19 cellular contexts compared by ENCODE assay signal in the genomic region with DNA sequence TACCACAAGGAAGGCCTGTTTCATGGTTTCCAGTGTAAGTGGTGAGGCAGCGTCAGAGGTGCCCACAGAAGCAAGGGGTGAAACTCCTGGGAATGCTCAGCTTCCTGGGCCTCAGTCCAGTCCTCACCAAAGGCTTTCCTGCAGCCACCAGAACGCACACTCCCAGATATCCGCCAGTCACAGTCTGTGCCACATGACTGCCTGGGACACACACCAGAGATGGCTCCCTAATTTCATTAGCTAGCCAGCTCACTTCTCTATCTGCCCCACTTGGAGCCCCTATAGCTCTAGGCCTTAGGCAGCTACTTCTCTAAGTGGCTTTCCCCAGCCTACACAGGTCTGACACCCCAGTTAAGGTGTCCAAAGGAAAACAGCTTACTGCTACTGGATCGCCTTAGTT.
A peak's percentile ranks its signal among the peaks of the same experiment; 100 is the strongest.
DNase-seq lines count a peak whose midpoint lies in the region; ATAC-seq and TF ChIP-seq lines count a peak whose summit lies in the region.
"Had no signal": no experiment of that assay in that cellular context is flagged by ENCODE, and none has a peak within 500 bp of the region (broad histone marks: within the 10 kb centered on the region; RNA-seq: fewer than 3 reads in every experiment).

No MANE protein-coding gene starts in this region.

- H3K36me3 ChIP-seq in right atrium auricular region (peaks cover 30% of the 10 kb centered on the region), esophagus muscularis mucosa (peaks cover 12 to 65% (median 39%) of the 10 kb centered on the region in 4 donors)

- 94% methylated on average over 4 of the region's 4 CpGs for WGBS in esophagus muscularis mucosa

- TF ChIP-seq POLR2A in esophagus muscularis mucosa (IDR thresholded peaks at IDR 0.05; ENCODE audit: low read depth), result no peak

- H3K27ac ChIP-seq in right atrium auricular region (peak overlapping the region; percentile 4 to 22), temporal lobe (ENCODE audit: low read depth, low read length) (peak overlapping the region; percentile 61), esophagus muscularis mucosa (replicated peaks in 1 of 4) (no peak overlapping the region)
- H3K27ac ChIP-seq: ascending aorta, vagina had no signal

- H3K27me3 ChIP-seq in right atrium auricular region, result no peaks in the 10 kb centered on the region
- no peaks in the 10 kb centered on the region for H3K27me3 ChIP-seq in esophagus muscularis mucosa
- H3K27me3 ChIP-seq: ascending aorta, vagina had no signal

- H3K9me3 ChIP-seq in right atrium auricular region (no peaks in the 10 kb centered on the region), esophagus muscularis mucosa (no peaks in the 10 kb centered on the region)
- H3K9me3 ChIP-seq: ascending aorta, vagina had no signal

- H3K9me3 Mint-ChIP-seq in activated T-helper 17 cell treated with anti-CD3 and anti-CD28 coated beads, Interleukin-2, amount 50 U/mL, for 72 hours, result no peaks in the 10 kb centered on the region
- H3K9me3 Mint-ChIP-seq: HFFc6; stimulated activated naive CD8-positive, alpha-beta T cell treated with anti-CD3 and anti-CD28 coated beads, Interleukin-15, amount 100 ng/mL, for 72 hours had no signal

- peaks cover 28% of the 10 kb centered on the region for H3K4me1 Mint-ChIP-seq in activated T-helper 17 cell treated with anti-CD3 and anti-CD28 coated beads, Interleukin-2, amount 50 U/mL, for 72 hours

- no peak for TF ChIP-seq CTCF in right atrium auricular region (IDR thresholded peaks at IDR 0.05)
- no peak for TF ChIP-seq CTCF in esophagus muscularis mucosa (IDR thresholded peaks at IDR 0.05)

- peak overlapping the region; percentile 5 for H3K27ac Mint-ChIP-seq in activated T-helper 17 cell treated with anti-CD3 and anti-CD28 coated beads, Interleukin-2, amount 50 U/mL, for 72 hours
- H3K27ac Mint-ChIP-seq: HFFc6 had no signal

- H3K4me1 ChIP-seq in right atrium auricular region (peaks cover 0 to 9% of the 10 kb centered on the region in 2 donors), esophagus muscularis mucosa (peaks cover 6 to 40% (median 36%) of the 10 kb centered on the region in 4 donors)

- H3K4me3 ChIP-seq in right atrium auricular region, result no peak overlapping the region
- no peak overlapping the region for H3K4me3 ChIP-seq in esophagus muscularis mucosa
- H3K4me3 ChIP-seq: ascending aorta, vagina had no signal

- peaks cover 96% of the 10 kb centered on the region for H3K36me3 Mint-ChIP-seq in activated T-helper 17 cell treated with anti-CD3 and anti-CD28 coated beads, Interleukin-2, amount 50 U/mL, for 72 hours (ENCODE audit: low read depth)

- no peak for DNase-seq in Right ventricle myocardium inferior (ENCODE audit: missing footprints)
- DNase-seq in cardiac septum (ENCODE audit: low spot score), result no peak
- no peak for DNase-seq in right atrium auricular region (ENCODE audit: low spot score)
- DNase-seq in esophagus muscularis mucosa (ENCODE audit: extremely low spot score), result no peak
- DNase-seq in NCI-H1105 (lab: John Stamatoyannopoulos, UW), result no peak
- DNase-seq in glomerular visceral epithelial cell (ENCODE audit: extremely low spot score), result no peak
- DNase-seq: activated CD4-positive, alpha-beta T cell treated with anti-CD3 and anti-CD28 coated beads for 48 hours; cortex of kidney; GF-D8; glutamatergic neuron; HFFc6; NK-92 treated with Interleukin-12 subunit alpha and Interleukin-12 subunit beta, amount 100 ng/mL, for 24 hours; SHP77 treated with DMSO at 0.1 percent for 48 hours; stimulated activated naive CD8-positive, alpha-beta T cell treated with anti-CD3 and anti-CD28 coated beads, Interleukin-15, amount 100 ng/mL, for 72 hours; T1000 had no signal

- peak; percentile 77 for ATAC-seq in Right ventricle myocardium inferior
- no peak for ATAC-seq in activated T-helper 17 cell treated with anti-CD3 and anti-CD28 coated beads, Interleukin-2, amount 50 U/mL, for 72 hours (replicated peaks)
- ATAC-seq: stimulated activated naive CD8-positive, alpha-beta T cell treated with anti-CD3 and anti-CD28 coated beads, Interleukin-15, amount 100 ng/mL, for 72 hours had no signal

- no peak for TF ChIP-seq EP300 in esophagus muscularis mucosa (IDR thresholded peaks at IDR 0.05)

- H3K27me3 Mint-ChIP-seq in activated T-helper 17 cell treated with anti-CD3 and anti-CD28 coated beads, Interleukin-2, amount 50 U/mL, for 72 hours, result no peaks in the 10 kb centered on the region
- H3K27me3 Mint-ChIP-seq: stimulated activated naive CD8-positive, alpha-beta T cell treated with anti-CD3 and anti-CD28 coated beads, Interleukin-15, amount 100 ng/mL, for 72 hours had no signal

- H3K4me3 Mint-ChIP-seq in activated T-helper 17 cell treated with anti-CD3 and anti-CD28 coated beads, Interleukin-2, amount 50 U/mL, for 72 hours, result no peak overlapping the region
- H3K4me3 Mint-ChIP-seq: HFFc6; stimulated activated naive CD8-positive, alpha-beta T cell treated with anti-CD3 and anti-CD28 coated beads, Interleukin-15, amount 100 ng/mL, for 72 hours had no signal

- intact Hi-C loops in Right ventricle myocardium inferior (cut with DNase I), result loop anchor here (5.0 kb wide), 1 partner anchor 42 kb away; no protein-coding TSS in a partner anchor
- intact Hi-C loops in cardiac septum (cut with DNase I), result loop anchor here (5.0 kb wide), 1 partner anchor 37 kb away; no protein-coding TSS in a partner anchor
- intact Hi-C loops in esophagus muscularis mucosa (cut with DNase I), result loop anchor here (5.0 kb wide), 1 partner anchor 37 kb away; no protein-coding TSS in a partner anchor

Comparison
In these comparisons a context has a peak if more than half of its experiments do, and no peak if none do; other contexts are left out.
1. H3K27ac ChIP-seq: peak in right atrium auricular region (2 of 2) and temporal lobe (single experiment); none in esophagus muscularis mucosa (0 of 4).